Comparison of ENCODE assay signal across 8 cellular contexts in genomic region chr7:14761506-14762296, GRCh38.
DNase-seq lines count a peak whose midpoint lies in the region; ATAC-seq lines count a peak whose summit lies in the region.

No MANE protein-coding gene starts in this region.

- ATAC-seq in esophagus mucosa (no peak), HG02798 (IDR thresholded peaks at IDR 0.05; ENCODE audit: poor library complexity, unreplicated experiment) (no peak), GM19023 (IDR thresholded peaks at IDR 0.05; ENCODE audit: unreplicated experiment) (no peak), HG03095 (IDR thresholded peaks at IDR 0.05; ENCODE audit: unreplicated experiment) (no peak)

- no peaks in the 10 kb centered on the region for H3K27me3 ChIP-seq in muscle layer of duodenum (ENCODE audit: low read depth, low read length)

- H3K27ac ChIP-seq in muscle layer of duodenum (ENCODE audit: low read length), result peak overlapping the region; percentile 10

- no peaks in the 10 kb centered on the region for H3K9me3 ChIP-seq in muscle layer of duodenum (ENCODE audit: control insufficient read depth in 1 of 2, low read length in 2 of 2)

- DNase-seq in COLO668 (lab: John Stamatoyannopoulos, UW; ENCODE audit: unreplicated experiment), result peak; percentile 88
- DNase-seq in NCI-H2107 treated with DMSO at 0.1 percent for 48 hours (lab: John Stamatoyannopoulos, UW; ENCODE audit: unreplicated experiment), result peak; percentile 98
- peak; percentile 73 for DNase-seq in dedifferentiated amniotic fluid mesenchymal stem cell (ENCODE audit: extremely low spot score)

- peak overlapping the region in 1 of 2 donors; percentile 11 for H3K4me3 ChIP-seq in muscle layer of duodenum (ENCODE audit: low read depth in 1 of 2, low read length in 2 of 2)

- peaks cover 0 to 5% of the 10 kb centered on the region in 2 donors for H3K4me1 ChIP-seq in muscle layer of duodenum (ENCODE audit: control insufficient read depth in 1 of 2, insufficient read depth in 2 of 2, low read length in 2 of 2)

- H3K36me3 ChIP-seq in muscle layer of duodenum (ENCODE audit: control insufficient read depth in 1 of 2, insufficient read depth in 2 of 2, low read length in 2 of 2), result no peaks in the 10 kb centered on the region
